In the genomic region with DNA sequence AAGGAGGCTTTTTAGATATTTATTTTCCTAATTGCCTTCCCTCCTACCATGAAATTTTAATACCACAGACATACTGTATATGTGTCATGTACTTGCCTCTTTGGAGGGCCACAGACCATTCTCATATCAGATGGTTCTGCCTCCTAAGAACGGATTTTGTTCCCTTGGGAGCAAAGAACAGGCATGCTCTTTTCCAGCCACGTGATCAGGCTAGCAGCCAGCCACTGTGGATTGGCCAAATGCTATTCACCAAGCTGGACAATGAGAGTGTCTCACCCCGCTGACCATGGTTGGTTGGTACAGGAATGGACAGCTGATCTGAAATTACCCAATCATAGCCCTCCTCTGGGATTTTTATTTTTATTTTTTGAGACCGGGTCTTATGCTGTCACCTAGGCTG, we compare ENCODE assay signal across 20 cellular contexts. TPM values are rescaled to one million over a fixed set of nuclear protein-coding genes. Genes with fewer than 3 reads are reported as not detected.
A peak's percentile ranks its signal among the peaks of the same experiment; 100 is the strongest.
DNase-seq lines count a peak whose midpoint lies in the region; ATAC-seq and TF ChIP-seq lines count a peak whose summit lies in the region.
"Had no signal": no experiment of that assay in that cellular context is flagged by ENCODE, and none has a peak within 500 bp of the region (broad histone marks: within the 10 kb centered on the region; RNA-seq: fewer than 3 reads in every experiment).

No MANE protein-coding gene starts in this region.

- H3K4me2 ChIP-seq in osteoblast (ENCODE audit: insufficient read depth, low read length), result no peak overlapping the region
- H3K4me2 ChIP-seq: GM23338 had no signal

- H3K27ac ChIP-seq in osteoblast (ENCODE audit: low read depth, low read length), result no peak overlapping the region
- H3K27ac ChIP-seq: C4-2B, HL-60 had no signal

- TF ChIP-seq CTCF in natural killer cell (IDR thresholded peaks at IDR 0.05) (no peak), osteoblast (IDR thresholded peaks at IDR 0.05; ENCODE audit: extremely low read depth, low read depth, low read length) (no peak), GM13977 (IDR thresholded peaks at IDR 0.05; ENCODE audit: extremely low read depth, insufficient read depth, missing control alignments) (no peak)

- no peaks in the 10 kb centered on the region for H3K36me3 Mint-ChIP-seq in natural killer cell treated with Interleukin-12 subunit alpha and Interleukin-12 subunit beta and Interleukin-15 and Interleukin-18, amount 100 ng/mL, for 72 hours
- H3K36me3 Mint-ChIP-seq in natural killer cell, result no peaks in the 10 kb centered on the region

- H2AFZ ChIP-seq in osteoblast (ENCODE audit: low read length), result no peak overlapping the region
- H2AFZ ChIP-seq: GM23338 had no signal

- no peak overlapping the region for H3K4me3 ChIP-seq in osteoblast (ENCODE audit: insufficient read depth, low read length)
- H3K4me3 ChIP-seq: GM12878, GM23338 had no signal

- H3K79me2 ChIP-seq in osteoblast (ENCODE audit: insufficient read depth, low read length), result no peaks in the 10 kb centered on the region

- peaks cover 29% of the 10 kb centered on the region for H3K27me3 ChIP-seq in osteoblast (ENCODE audit: insufficient read depth, low read length)

- H3K27me3 Mint-ChIP-seq in natural killer cell treated with Interleukin-12 subunit alpha and Interleukin-12 subunit beta and Interleukin-15 and Interleukin-18, amount 100 ng/mL, for 72 hours, result no peaks in the 10 kb centered on the region
- peaks cover 0 to 3% of the 10 kb centered on the region in 2 donors for H3K27me3 Mint-ChIP-seq in natural killer cell (ENCODE audit: low read depth in 2 of 2)
- H3K27me3 Mint-ChIP-seq: CD4-positive, alpha-beta T cell had no signal

- no peaks in the 10 kb centered on the region for H3K9me3 ChIP-seq in osteoblast (ENCODE audit: low read depth, low read length)

- H3K4me1 Mint-ChIP-seq in natural killer cell treated with Interleukin-12 subunit alpha and Interleukin-12 subunit beta and Interleukin-15 and Interleukin-18, amount 100 ng/mL, for 72 hours (ENCODE audit: low read depth in 2 of 2), result peaks cover 0 to 3% of the 10 kb centered on the region in 2 donors
- peaks cover 0 to 11% of the 10 kb centered on the region in 2 donors for H3K4me1 Mint-ChIP-seq in natural killer cell

- no peak overlapping the region for H3K27ac Mint-ChIP-seq in natural killer cell treated with Interleukin-12 subunit alpha and Interleukin-12 subunit beta and Interleukin-15 and Interleukin-18, amount 100 ng/mL, for 72 hours
- H3K27ac Mint-ChIP-seq in natural killer cell, result no peak overlapping the region
- H3K27ac Mint-ChIP-seq: CD4-positive, alpha-beta T cell; GM23338 had no signal

- ATAC-seq in natural killer cell treated with Interleukin-12 subunit alpha and Interleukin-12 subunit beta and Interleukin-15 and Interleukin-18, amount 100 ng/mL, for 72 hours, result no peak
- no peak for ATAC-seq in natural killer cell
- ATAC-seq: GM12878, GM23338 had no signal

- intact Hi-C loops in natural killer cell (cut with micrococcal nuclease), result no loop called here

- H3K4me1 ChIP-seq in osteoblast (ENCODE audit: insufficient read depth, low read length), result no peaks in the 10 kb centered on the region

- H3K36me3 ChIP-seq in osteoblast (ENCODE audit: insufficient read depth, low read length), result no peaks in the 10 kb centered on the region

- no peaks in the 10 kb centered on the region for H3K9me3 Mint-ChIP-seq in natural killer cell treated with Interleukin-12 subunit alpha and Interleukin-12 subunit beta and Interleukin-15 and Interleukin-18, amount 100 ng/mL, for 72 hours
- no peaks in the 10 kb centered on the region for H3K9me3 Mint-ChIP-seq in natural killer cell
- H3K9me3 Mint-ChIP-seq: CD4-positive, alpha-beta T cell; GM23338 had no signal

- H4K20me1 ChIP-seq in osteoblast (ENCODE audit: insufficient read depth, low read length), result no peaks in the 10 kb centered on the region

- in situ Hi-C loops in SK-MEL-5 (cut with HindIII; ENCODE audit: low pct_unique_long_range_greater_than_20kb, low sequenced_read_pairs) (no loop called here), GM13977 (cut with MboI; ENCODE audit: low pct_unique_long_range_greater_than_20kb, low sequenced_read_pairs, unreplicated experiment) (no loop called here)

- DNase-seq in natural killer cell treated with Interleukin-12 subunit alpha and Interleukin-12 subunit beta and Interleukin-15 and Interleukin-18, amount 100 ng/mL, for 72 hours (ENCODE audit: low spot score), result peak; percentile 35
- DNase-seq in natural killer cell, result no peak
- peak; percentile 53 for DNase-seq in SK-MEL-5 (ENCODE audit: low read depth, low spot score)
- DNase-seq in osteoblast (ENCODE audit: insufficient read length, low spot score, missing footprints), result peak; percentile 36
- DNase-seq in activated CD8-positive, alpha-beta memory T cell treated with anti-CD3 and anti-CD28 coated beads, Interleukin-2, amount 50 U/mL, for 48 hours, result no peak
- no peak for DNase-seq in GM13977 (ENCODE audit: low spot score)
- DNase-seq: ACHN; CD4-positive, alpha-beta T cell; DMS53; DND-41; EL; HCEC 1CT; KBM-7 had no signal

- no peak overlapping the region for H3K4me3 Mint-ChIP-seq in natural killer cell treated with Interleukin-12 subunit alpha and Interleukin-12 subunit beta and Interleukin-15 and Interleukin-18, amount 100 ng/mL, for 72 hours
- H3K4me3 Mint-ChIP-seq in natural killer cell, result no peak overlapping the region
- H3K4me3 Mint-ChIP-seq: CD4-positive, alpha-beta T cell; GM23338 had no signal

RNA-seq across cellular contexts. Expression of a gene that starts 21.5 kb away (rescaled TPM):
- not detected for total RNA-seq in natural killer cell treated with Interleukin-12 subunit alpha and Interleukin-12 subunit beta and Interleukin-15 and Interleukin-18, amount 100 ng/mL, for 72 hours
- total RNA-seq in natural killer cell (not detected), osteoblast (not detected in 2 replicates)
- not detected in 2 replicates for total RNA-seq in SK-MEL-5 (2014; rRNA removed; shearing (Covaris generic))
- not detected in 2 replicates for polyA plus RNA-seq in SK-MEL-5 (2015; cell fraction: cytosol; rRNA removed)
- 0.16 TPM in 1 of 2 replicates, not detected in the other for polyA plus RNA-seq in SK-MEL-5 (2015; cell fraction: nucleus; rRNA removed)
- total RNA-seq: CD4-positive, alpha-beta T cell; G401; GM12878; HT1080 had no signal
- polyA plus RNA-seq: BJ, GM12878 had no signal

RNA-seq across cellular contexts. Expression of a gene that starts 48.2 kb away (rescaled TPM):
- total RNA-seq in natural killer cell treated with Interleukin-12 subunit alpha and Interleukin-12 subunit beta and Interleukin-15 and Interleukin-18, amount 100 ng/mL, for 72 hours, result under 1 TPM in 1 of 2 donors, not detected in 1; 0.33 TPM
- 1 to 10 TPM in 1 of 3 donors, under 1 TPM in 1, not detected in 1; 0.56 to 1.0 TPM for total RNA-seq in natural killer cell
- not detected in 2 replicates for total RNA-seq in SK-MEL-5 (2014; rRNA removed; shearing (Covaris generic))
- not detected in 2 replicates for polyA plus RNA-seq in SK-MEL-5 (2015; cell fraction: cytosol; rRNA removed)
- not detected in 2 replicates for polyA plus RNA-seq in SK-MEL-5 (2015; cell fraction: nucleus; rRNA removed)
- total RNA-seq in osteoblast, result 0.72 and 1.5 TPM in 2 replicates
- total RNA-seq: HT1080 had no signal

Comparison
In these comparisons a context has a peak if more than half of its experiments do, and no peak if none do; other contexts are left out.
1. DNase-seq: peak in natural killer cell treated with Interleukin-12 subunit alpha and Interleukin-12 subunit beta and Interleukin-15 and Interleukin-18, amount 100 ng/mL, for 72 hours (single experiment), SK-MEL-5 (single experiment) and osteoblast (single experiment); none in natural killer cell (single experiment), activated CD8-positive, alpha-beta memory T cell treated with anti-CD3 and anti-CD28 coated beads, Interleukin-2, amount 50 U/mL, for 48 hours (single experiment) and GM13977 (single experiment).